In genomic region chr12:100146252-100146651, GRCh38 we compare ENCODE assay signal across 22 cellular contexts.
"Had no signal": no experiment of that assay in that cellular context is flagged by ENCODE, and none has a peak within 500 bp of the region (broad histone marks: within the 10 kb centered on the region; RNA-seq: fewer than 3 reads in every experiment).

No MANE protein-coding gene starts in this region.

- DNase-seq: effector CD8-positive, alpha-beta T cell; effector memory CD8-positive, alpha-beta T cell; foreskin keratinocyte; heart left ventricle; hypothalamus; left cardiac atrium; left lung; left ventricle myocardium superior; lower lobe of right lung; midbrain; naive B cell; naive thymus-derived CD8-positive, alpha-beta T cell had no signal

- H3K4me2 ChIP-seq: hepatocyte had no signal

- FAIRE-seq: colon, endothelial cell of umbilical vein, frontal cortex, islet of Langerhans, keratinocyte had no signal

- H3K27me3 Mint-ChIP-seq: effector memory CD8-positive, alpha-beta T cell; memory B cell; naive B cell had no signal

- H2AFZ ChIP-seq: hepatocyte had no signal

- H3K27ac Mint-ChIP-seq: effector memory CD8-positive, alpha-beta T cell; memory B cell; naive thymus-derived CD8-positive, alpha-beta T cell had no signal

- H3K4me3 Mint-ChIP-seq: effector memory CD8-positive, alpha-beta T cell; memory B cell; naive B cell; naive thymus-derived CD8-positive, alpha-beta T cell had no signal

- H3K36me3 ChIP-seq: esophagus muscularis mucosa, gastroesophageal sphincter, heart left ventricle, left lung, lower lobe of right lung had no signal

- H3K27ac ChIP-seq: coronary artery, esophagus muscularis mucosa, foreskin keratinocyte, gastroesophageal sphincter, heart left ventricle, hepatocyte, left lung, lower lobe of right lung had no signal

- H3K27me3 ChIP-seq: esophagus muscularis mucosa, foreskin keratinocyte, gastroesophageal sphincter, heart left ventricle, hepatocyte, left lung had no signal

- ATAC-seq: effector memory CD8-positive, alpha-beta T cell; foreskin keratinocyte; gastroesophageal sphincter; heart left ventricle; left cardiac atrium; left lung; left ventricle myocardium superior; lower lobe of right lung; naive thymus-derived CD8-positive, alpha-beta T cell had no signal

- H3K9me3 Mint-ChIP-seq: effector memory CD8-positive, alpha-beta T cell; memory B cell; naive B cell; naive thymus-derived CD8-positive, alpha-beta T cell had no signal

- H3K4me3 ChIP-seq: coronary artery, esophagus muscularis mucosa, gastroesophageal sphincter, heart left ventricle, hepatocyte, left lung, lower lobe of right lung had no signal

- H3K36me3 Mint-ChIP-seq: naive B cell; naive thymus-derived CD8-positive, alpha-beta T cell had no signal

- H3K9me3 ChIP-seq: esophagus muscularis mucosa, gastroesophageal sphincter, left lung, lower lobe of right lung had no signal
